ENCODE assay signal across 19 cellular contexts in the genomic region with DNA sequence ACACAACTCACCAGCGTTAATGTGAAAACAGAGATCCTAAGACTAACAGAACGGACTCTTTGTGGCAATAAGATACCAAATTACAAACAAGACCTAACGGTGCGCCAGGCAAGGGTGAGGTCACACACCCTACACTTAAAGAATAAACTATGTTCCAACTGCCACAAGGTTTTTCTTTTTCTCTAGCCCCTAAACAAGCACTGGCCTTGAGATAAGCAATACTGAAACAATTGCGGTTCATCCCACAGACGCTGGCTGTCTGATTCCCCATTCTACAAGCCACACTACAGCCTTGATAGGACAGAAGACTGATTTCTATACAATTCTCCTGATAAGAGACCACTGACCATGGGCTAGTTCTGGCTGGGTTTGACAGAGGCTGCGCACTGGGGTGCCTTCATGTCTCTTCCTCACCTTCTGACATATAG.
DNase-seq lines count a peak whose midpoint lies in the region; ATAC-seq and TF ChIP-seq lines count a peak whose summit lies in the region.
"Had no signal": no experiment of that assay in that cellular context is flagged by ENCODE, and none has a peak within 500 bp of the region (broad histone marks: within the 10 kb centered on the region; RNA-seq: fewer than 3 reads in every experiment).

No MANE protein-coding gene starts in this region.

- TF ChIP-seq CTCF in KMS-11 (conservative IDR thresholded peaks at IDR 0.05; ENCODE audit: low read depth, low read length) (no peak), VCaP (conservative IDR thresholded peaks at IDR 0.05) (no peak), nephron progenitor cell (IDR thresholded peaks at IDR 0.05) (no peak)

- peaks cover 3% of the 10 kb centered on the region for H3K27me3 Mint-ChIP-seq in nephron progenitor cell (ENCODE audit: low read depth, poor library complexity)

- no peak overlapping the region for H3K4me3 Mint-ChIP-seq in nephron progenitor cell
- H3K4me3 Mint-ChIP-seq: CD4-positive, CD25-positive, alpha-beta regulatory T cell had no signal

- H3K27ac Mint-ChIP-seq in nephron progenitor cell = peak overlapping the region; percentile 71

- H2AFZ ChIP-seq in KMS-11 (ENCODE audit: low read depth) = no peak overlapping the region

- no peaks in the 10 kb centered on the region for H3K79me2 ChIP-seq in KMS-11 (ENCODE audit: insufficient read depth, low read depth)

- H3K4me1 ChIP-seq in KMS-11 (ENCODE audit: low read depth, poor library complexity, severe bottlenecking) = peaks cover 94% of the 10 kb centered on the region
- H3K4me1 ChIP-seq: BE2C had no signal

- H3K4me3 ChIP-seq in KMS-11 (IDR thresholded peaks at IDR 0.05; ENCODE audit: insufficient read depth, low read depth, low read length) = no peak overlapping the region
- H3K4me3 ChIP-seq: SK-N-MC had no signal

- H3K4me2 ChIP-seq in KMS-11 = peak overlapping the region; percentile 80

- no peaks in the 10 kb centered on the region for H3K36me3 ChIP-seq in KMS-11 (ENCODE audit: insufficient read depth)
- H3K36me3 ChIP-seq: BE2C had no signal

- H3K4me1 Mint-ChIP-seq in nephron progenitor cell = peaks cover 24% of the 10 kb centered on the region

- H3K27ac ChIP-seq in KMS-11 = peak overlapping the region; percentile 92
- peak overlapping the region; percentile 92; the same call in 1 of the 2 replicates for H3K27ac ChIP-seq in VCaP
- H3K27ac ChIP-seq: SK-N-MC had no signal

- H4K20me1 ChIP-seq in KMS-11 (ENCODE audit: insufficient read depth) = no peaks in the 10 kb centered on the region

- no peaks in the 10 kb centered on the region for H3K27me3 ChIP-seq in KMS-11 (ENCODE audit: insufficient read depth, low read depth)
- H3K27me3 ChIP-seq: BE2C had no signal

- DNase-seq in CMK (ENCODE audit: low read depth) (peak; percentile 95), nephron progenitor cell (no peak), NCI-H187 treated with DMSO at 0.1 percent for 48 hours (lab: John Stamatoyannopoulos, UW) (no peak), NK-92 (lab: John Stamatoyannopoulos, UW; ENCODE audit: unreplicated experiment) (no peak)
- DNase-seq: BE2C; CD4-positive, CD25-positive, alpha-beta regulatory T cell; DMS53; EL; GOT3; KG1; NCI-H1417; NCI-H187; NCI-H345; NCI-H524 treated with DMSO at 0.1 percent for 48 hours; SHP77 had no signal

- peak overlapping the region; percentile 45; the same call in 1 of the 2 replicates for H3K9ac ChIP-seq in KMS-11

- peaks cover 29% of the 10 kb centered on the region for H3K9me3 Mint-ChIP-seq in nephron progenitor cell

- peaks cover 20% of the 10 kb centered on the region for H3K36me3 Mint-ChIP-seq in nephron progenitor cell (ENCODE audit: low read depth)

- ATAC-seq in HG03159 (IDR thresholded peaks at IDR 0.05; ENCODE audit: unreplicated experiment) = no peak
